Comparison of ENCODE assay signal across 2 cellular contexts in the genomic region with DNA sequence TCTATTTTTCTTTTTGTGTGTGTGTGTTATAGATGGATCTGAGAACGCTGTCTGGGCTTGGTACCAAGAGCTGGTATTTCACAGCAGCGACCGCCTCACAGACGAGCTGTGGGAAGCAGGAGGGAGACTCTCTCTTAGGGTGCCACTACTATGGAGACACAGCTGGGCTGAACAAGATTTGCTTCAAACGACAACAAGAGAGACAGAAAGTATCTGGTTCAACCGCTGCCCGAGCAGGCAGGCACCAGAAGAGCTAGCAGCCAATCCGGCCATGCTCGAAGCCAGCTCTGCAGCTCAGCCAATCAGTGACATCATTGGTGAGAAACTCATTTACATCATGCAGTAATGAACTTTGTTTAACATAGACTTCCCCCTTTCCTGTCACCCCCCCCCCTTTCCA.
TF ChIP-seq lines count a peak whose summit lies in the region.

No MANE protein-coding gene starts in this region.

TF ChIP-seq in SK-N-SH, 30 proteins besides CTCF, POLR2A, EP300 and RAD21 (continued from another document):
- TF ChIP-seq, protein P1, sequence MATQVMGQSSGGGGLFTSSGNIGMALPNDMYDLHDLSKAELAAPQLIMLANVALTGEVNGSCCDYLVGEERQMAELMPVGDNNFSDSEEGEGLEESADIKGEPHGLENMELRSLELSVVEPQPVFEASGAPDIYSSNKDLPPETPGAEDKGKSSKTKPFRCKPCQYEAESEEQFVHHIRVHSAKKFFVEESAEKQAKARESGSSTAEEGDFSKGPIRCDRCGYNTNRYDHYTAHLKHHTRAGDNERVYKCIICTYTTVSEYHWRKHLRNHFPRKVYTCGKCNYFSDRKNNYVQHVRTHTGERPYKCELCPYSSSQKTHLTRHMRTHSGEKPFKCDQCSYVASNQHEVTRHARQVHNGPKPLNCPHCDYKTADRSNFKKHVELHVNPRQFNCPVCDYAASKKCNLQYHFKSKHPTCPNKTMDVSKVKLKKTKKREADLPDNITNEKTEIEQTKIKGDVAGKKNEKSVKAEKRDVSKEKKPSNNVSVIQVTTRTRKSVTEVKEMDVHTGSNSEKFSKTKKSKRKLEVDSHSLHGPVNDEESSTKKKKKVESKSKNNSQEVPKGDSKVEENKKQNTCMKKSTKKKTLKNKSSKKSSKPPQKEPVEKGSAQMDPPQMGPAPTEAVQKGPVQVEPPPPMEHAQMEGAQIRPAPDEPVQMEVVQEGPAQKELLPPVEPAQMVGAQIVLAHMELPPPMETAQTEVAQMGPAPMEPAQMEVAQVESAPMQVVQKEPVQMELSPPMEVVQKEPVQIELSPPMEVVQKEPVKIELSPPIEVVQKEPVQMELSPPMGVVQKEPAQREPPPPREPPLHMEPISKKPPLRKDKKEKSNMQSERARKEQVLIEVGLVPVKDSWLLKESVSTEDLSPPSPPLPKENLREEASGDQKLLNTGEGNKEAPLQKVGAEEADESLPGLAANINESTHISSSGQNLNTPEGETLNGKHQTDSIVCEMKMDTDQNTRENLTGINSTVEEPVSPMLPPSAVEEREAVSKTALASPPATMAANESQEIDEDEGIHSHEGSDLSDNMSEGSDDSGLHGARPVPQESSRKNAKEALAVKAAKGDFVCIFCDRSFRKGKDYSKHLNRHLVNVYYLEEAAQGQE (IDR thresholded peaks at IDR 0.05; ENCODE audit: low read depth, low read length): no peak
- peak; percentile 39; the same call in 1 of the 2 replicates for TF ChIP-seq MXI1 (IDR thresholded peaks at IDR 0.05; ENCODE audit: low read depth, low read length)
- no peak for TF ChIP-seq RCOR1 (IDR thresholded peaks at IDR 0.05; ENCODE audit: low read length)

TF ChIP-seq in HepG2, 621 proteins besides CTCF, POLR2A, EP300 and RAD21 (continued from another document):
- TF ChIP-seq ZBTB44 (CRISPR knock-in tag; IDR thresholded peaks at IDR 0.05) (no peak), DNMT3B (CRISPR knock-in tag; conservative IDR thresholded peaks at IDR 0.05) (no peak)
